ENCODE assay signal across 14 cellular contexts in the genomic region with DNA sequence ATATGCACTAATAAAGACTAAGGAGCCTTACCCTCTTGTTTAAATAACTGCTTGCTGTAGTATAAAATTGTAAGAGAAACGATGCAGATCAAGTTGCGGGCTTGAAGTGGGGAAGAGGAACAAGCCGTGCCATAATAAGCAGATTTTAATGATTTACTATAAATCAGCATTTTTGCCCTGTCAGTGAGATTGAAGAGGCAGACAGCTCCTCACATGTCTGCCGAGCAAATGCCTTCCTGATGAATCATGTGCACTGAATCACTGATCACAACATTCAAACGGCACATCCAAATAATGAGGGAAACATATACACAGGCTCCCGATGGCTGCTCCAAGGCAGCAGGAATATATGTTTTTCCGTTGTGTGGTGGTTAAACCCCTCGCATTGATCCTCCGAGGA.
DNase-seq lines count a peak whose midpoint lies in the region; ATAC-seq and TF ChIP-seq lines count a peak whose summit lies in the region.
"Had no signal": no experiment of that assay in that cellular context is flagged by ENCODE, and none has a peak within 500 bp of the region (broad histone marks: within the 10 kb centered on the region; RNA-seq: fewer than 3 reads in every experiment).

No MANE protein-coding gene starts in this region.

- in situ Hi-C loops in ACHN (cut with HindIII; ENCODE audit: low pct_ligation_motif_present, low pct_unique_long_range_greater_than_20kb, low sequenced_read_pairs), result no loop called here
- in situ Hi-C loops in astrocyte of the cerebellum (cut with HindIII; ENCODE audit: low sequenced_read_pairs), result no loop called here

- POLR2A ChIA-PET in activated CD8-positive, alpha-beta T cell treated with anti-CD3 and anti-CD28 coated beads for 36 hours (lab: Charles Lee), result no interaction called here

- H3K4me3 Mint-ChIP-seq in activated CD8-positive, alpha-beta T cell treated with anti-CD3 and anti-CD28 coated beads for 36 hours, result no peak overlapping the region

- no peak overlapping the region for H3K4me3 ChIP-seq in HFF-Myc (replicated peaks; ENCODE audit: low read depth, low read length)
- H3K4me3 ChIP-seq in astrocyte of the cerebellum (ENCODE audit: low read depth, low read length), result no peak overlapping the region
- H3K4me3 ChIP-seq in kidney epithelial cell (ENCODE audit: low read depth, low read length), result no peak overlapping the region
- H3K4me3 ChIP-seq: GM12878, lower lobe of right lung had no signal

- no peaks in the 10 kb centered on the region for H3K36me3 Mint-ChIP-seq in activated CD8-positive, alpha-beta T cell treated with anti-CD3 and anti-CD28 coated beads for 36 hours (ENCODE audit: low read depth)

- DNase-seq in ACHN, result peak; percentile 91
- DNase-seq in HFF-Myc (ENCODE audit: extremely low read depth, low read depth), result peak; percentile 0
- peak; percentile 23 for DNase-seq in astrocyte of the cerebellum (ENCODE audit: low read depth)
- peak; percentile 86 for DNase-seq in kidney epithelial cell (ENCODE audit: low read depth)
- DNase-seq in activated CD8-positive, alpha-beta T cell treated with anti-CD3 and anti-CD28 coated beads for 36 hours, result no peak
- no peak for DNase-seq in NCI-H524 (lab: John Stamatoyannopoulos, UW)
- DNase-seq: activated CD8-positive, alpha-beta memory T cell treated with anti-CD3 and anti-CD28 coated beads for 24 hours; C1 segment of cervical spinal cord; lower lobe of right lung; NCI-H446 treated with DMSO at 0.1 percent for 48 hours; retina had no signal

- ATAC-seq in HG03432 (IDR thresholded peaks at IDR 0.05; ENCODE audit: unreplicated experiment), result no peak
- ATAC-seq in activated CD8-positive, alpha-beta T cell treated with anti-CD3 and anti-CD28 coated beads for 36 hours, result no peak
- no peak for ATAC-seq in HG02885 (IDR thresholded peaks at IDR 0.05; ENCODE audit: poor library complexity, unreplicated experiment)
- ATAC-seq: GM12878, lower lobe of right lung had no signal

- H3K27me3 Mint-ChIP-seq in activated CD8-positive, alpha-beta T cell treated with anti-CD3 and anti-CD28 coated beads for 36 hours, result peaks cover 9% of the 10 kb centered on the region

- no peak overlapping the region for H3K27ac Mint-ChIP-seq in activated CD8-positive, alpha-beta T cell treated with anti-CD3 and anti-CD28 coated beads for 36 hours

- H3K36me3 ChIP-seq in kidney epithelial cell (ENCODE audit: control insufficient read depth, insufficient read depth, low read length), result no peaks in the 10 kb centered on the region
- H3K36me3 ChIP-seq: lower lobe of right lung had no signal

- H3K9me3 Mint-ChIP-seq in activated CD8-positive, alpha-beta T cell treated with anti-CD3 and anti-CD28 coated beads for 36 hours, result peaks cover 2% of the 10 kb centered on the region

- TF ChIP-seq CTCF in HFF-Myc (IDR thresholded peaks at IDR 0.05; ENCODE audit: low read depth, low read length, missing control alignments), result no peak
- TF ChIP-seq CTCF in astrocyte of the cerebellum (IDR thresholded peaks at IDR 0.05; ENCODE audit: low read depth, low read length, missing control alignments), result no peak
- TF ChIP-seq CTCF in kidney epithelial cell (IDR thresholded peaks at IDR 0.05; ENCODE audit: insufficient read depth, low read length, poor library complexity, severe bottlenecking), result no peak
- no peak for TF ChIP-seq CTCF in activated CD8-positive, alpha-beta T cell treated with anti-CD3 and anti-CD28 coated beads for 36 hours (IDR thresholded peaks at IDR 0.05)

- CTCF ChIA-PET in activated CD8-positive, alpha-beta T cell treated with anti-CD3 and anti-CD28 coated beads for 36 hours (lab: Charles Lee), result no interaction called here

- H3K4me1 Mint-ChIP-seq in activated CD8-positive, alpha-beta T cell treated with anti-CD3 and anti-CD28 coated beads for 36 hours (ENCODE audit: low read depth), result no peaks in the 10 kb centered on the region

- no peaks in the 10 kb centered on the region for H3K27me3 ChIP-seq in kidney epithelial cell (ENCODE audit: control insufficient read depth, insufficient read depth, low read length)

- intact Hi-C loops in activated CD8-positive, alpha-beta T cell treated with anti-CD3 and anti-CD28 coated beads for 36 hours (cut with micrococcal nuclease), result no loop called here

Comparison
In these comparisons a context has a peak if more than half of its experiments do, and no peak if none do; other contexts are left out.
1. DNase-seq: peak in ACHN (single experiment), HFF-Myc (single experiment), astrocyte of the cerebellum (single experiment) and kidney epithelial cell (single experiment); none in activated CD8-positive, alpha-beta T cell treated with anti-CD3 and anti-CD28 coated beads for 36 hours (single experiment) and NCI-H524 (0 of 2).